In genomic region chr21:46482846-46483231, GRCh38 we compare ENCODE assay signal across 1 cellular context.
TF ChIP-seq lines count a peak whose summit lies in the region.

No MANE protein-coding gene starts in this region.

TF ChIP-seq in K562, 482 proteins besides CTCF, POLR2A, EP300 and RAD21 (continued from another document):
- TF ChIP-seq E2F6 (IDR thresholded peaks at IDR 0.05; ENCODE audit: borderline replicate concordance in 1 of 2, extremely low read depth in 1 of 2, insufficient read depth in 1 of 2, insufficient read length in 1 of 2, low read depth in 1 of 2, low read length in 1 of 2, poor library complexity in 1 of 2, severe bottlenecking in 1 of 2) = no peak
- TF ChIP-seq USF2 (CRISPR knock-in tag; IDR thresholded peaks at IDR 0.05) = no peak
- no peak for TF ChIP-seq AFF4 (CRISPR knock-in tag; IDR thresholded peaks at IDR 0.05)
- no peak for TF ChIP-seq ZNF134 (CRISPR knock-in tag; conservative IDR thresholded peaks at IDR 0.05)
- no peak for TF ChIP-seq MED1 (CRISPR knock-in tag; IDR thresholded peaks at IDR 0.05; ENCODE audit: borderline replicate concordance)
- TF ChIP-seq NFRKB (IDR thresholded peaks at IDR 0.05; ENCODE audit: low read depth) = no peak
- no peak for TF ChIP-seq SRSF1 (IDR thresholded peaks at IDR 0.05; ENCODE audit: low read depth, low read length)
